Comparison of ENCODE assay signal across 18 cellular contexts in the genomic region with DNA sequence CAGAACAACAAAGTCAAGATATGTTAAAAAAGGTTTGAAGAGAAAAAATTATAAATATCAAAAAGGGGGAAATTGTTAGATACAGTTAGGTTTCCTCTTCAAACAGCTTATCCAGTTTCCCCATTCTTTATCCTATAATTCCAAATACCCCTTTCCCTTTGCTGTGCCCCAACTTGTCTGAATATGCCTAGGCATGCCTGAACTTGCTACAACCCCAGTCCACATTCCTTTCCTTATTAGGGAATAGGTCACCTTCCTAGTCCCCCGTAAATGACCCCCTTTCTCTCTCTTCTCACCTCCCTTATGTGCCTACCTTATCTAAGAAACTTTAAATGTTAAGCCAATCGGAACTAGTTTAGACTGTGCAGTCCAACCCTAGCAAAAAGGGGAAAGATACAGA.
A peak's percentile ranks its signal among the peaks of the same experiment; 100 is the strongest.
DNase-seq lines count a peak whose midpoint lies in the region; ATAC-seq, FAIRE-seq and TF ChIP-seq lines count a peak whose summit lies in the region.
"Had no signal": no experiment of that assay in that cellular context is flagged by ENCODE, and none has a peak within 500 bp of the region (broad histone marks: within the 10 kb centered on the region; RNA-seq: fewer than 3 reads in every experiment).

No MANE protein-coding gene starts in this region.

- no peak overlapping the region for H3K9ac ChIP-seq in HepG2 (ENCODE audit: insufficient read depth, low read depth, low read length)

- H3K9me3 Mint-ChIP-seq in WTC11 = peaks cover 57% of the 10 kb centered on the region
- H3K9me3 Mint-ChIP-seq in nephron progenitor cell = peaks cover 17% of the 10 kb centered on the region

- no TSS peak for BruUV-seq in HepG2 (replicated peaks; lab: Mats Ljungman, UMichigan)

- H3K27me3 Mint-ChIP-seq in WTC11 (ENCODE audit: low read depth) (no peaks in the 10 kb centered on the region; the same call in 1 of the 2 replicates), nephron progenitor cell (ENCODE audit: low read depth, poor library complexity) (no peaks in the 10 kb centered on the region)
- H3K27me3 Mint-ChIP-seq: B cell; CD4-positive, alpha-beta T cell had no signal

- in situ Hi-C loops in HepG2 (cut with HindIII; ENCODE audit: extremely low pct_ligation_motif_present, low pct_unique_long_range_greater_than_20kb) = no loop called here

- H3K9me3 ChIP-seq in HepG2 (ENCODE audit: low read length) (0 out of 2 replicates have a peak, but pooled peaks cover 5% of the 10 kb centered on the region), right lobe of liver (no peaks in the 10 kb centered on the region), suprapubic skin (no peaks in the 10 kb centered on the region)

- no peaks in the 10 kb centered on the region for H4K20me1 ChIP-seq in HepG2 (ENCODE audit: insufficient read depth, low read length)

- H3K27ac Mint-ChIP-seq in WTC11 (peak overlapping the region; percentile 55), nephron progenitor cell (peak overlapping the region; percentile 14)
- H3K27ac Mint-ChIP-seq: B cell; CD4-positive, alpha-beta T cell had no signal

- H3K4me1 Mint-ChIP-seq in WTC11 = peaks cover 37% of the 10 kb centered on the region
- peaks cover 7% of the 10 kb centered on the region for H3K4me1 Mint-ChIP-seq in nephron progenitor cell
- H3K4me1 Mint-ChIP-seq: B cell had no signal

- no peak overlapping the region for H3K4me2 ChIP-seq in HepG2 (ENCODE audit: low read depth, low read length)

- intact Hi-C loops in HepG2 (cut with micrococcal nuclease; ENCODE audit: unreplicated experiment) = no loop called here
- intact Hi-C loops in right lobe of liver (cut with DNase I) = no loop called here

- CTCF ChIA-PET in HepG2 (lab: Yijun Ruan, JAX; ENCODE audit: low intra/inter-chr PET ratio, low total read pairs) (no interaction called here), WTC11 (lab: Charles Lee) (no interaction called here)

- TF ChIP-seq POLR2A in HepG2 (IDR thresholded peaks at IDR 0.05; ENCODE audit: insufficient read depth in 1 of 2, low read depth in 2 of 2, low read length in 2 of 2) = no peak
- TF ChIP-seq POLR2A in right lobe of liver (IDR thresholded peaks at IDR 0.05) = no peak
- no peak for TF ChIP-seq POLR2A in suprapubic skin (IDR thresholded peaks at IDR 0.05)

- TF ChIP-seq CTCF in HepG2 (CRISPR knock-in tag; IDR thresholded peaks at IDR 0.05) (no peak), right lobe of liver (IDR thresholded peaks at IDR 0.05) (no peak), WTC11 (IDR thresholded peaks at IDR 0.05) (no peak), nephron progenitor cell (IDR thresholded peaks at IDR 0.05) (no peak), suprapubic skin (IDR thresholded peaks at IDR 0.05) (no peak)

- DNase-seq in HepG2 (ENCODE audit: low spot score) (no peak), right lobe of liver (no peak), WTC11 (ENCODE audit: low spot score) (no peak), nephron progenitor cell (no peak), suprapubic skin (ENCODE audit: low spot score in 2 of 2) (no peak), RKO (ENCODE audit: low spot score) (no peak)
- DNase-seq in activated effector memory CD4-positive, alpha-beta T cell treated with Interleukin-2 at 50 U/mL for 16 hours = no peak
- DNase-seq: C1 segment of cervical spinal cord; Calu3; CD4-positive, alpha-beta T cell; DMS153; DMS79 treated with DMSO at 0.1 percent for 48 hours; EL had no signal

- POLR2A ChIA-PET in HepG2 (lab: Yijun Ruan, JAX) (no interaction called here), WTC11 (lab: Charles Lee) (no interaction called here)

- no peaks in the 10 kb centered on the region for H3K79me2 ChIP-seq in HepG2 (ENCODE audit: insufficient read depth, low read length)

- H3K36me3 ChIP-seq in HepG2 (replicated peaks in 1 of 2; ENCODE audit: control insufficient read depth in 1 of 2, insufficient read depth in 2 of 2, low read length in 2 of 2) = no peaks in the 10 kb centered on the region
- H3K36me3 ChIP-seq in right lobe of liver = no peaks in the 10 kb centered on the region
- no peaks in the 10 kb centered on the region for H3K36me3 ChIP-seq in suprapubic skin

- TF ChIP-seq EP300 in HepG2 (IDR thresholded peaks at IDR 0.05; ENCODE audit: low read depth in 2 of 2, low read length in 2 of 2) (no peak), HepG2 (CRISPR knock-in tag; IDR thresholded peaks at IDR 0.05; ENCODE audit: borderline replicate concordance) (no peak), suprapubic skin (IDR thresholded peaks at IDR 0.05) (no peak)

- H3K27me3 ChIP-seq in HepG2 (ENCODE audit: control insufficient read depth in 1 of 2, insufficient read depth in 2 of 2, low read length in 2 of 2) = no peaks in the 10 kb centered on the region
- H3K27me3 ChIP-seq in right lobe of liver = no peaks in the 10 kb centered on the region
- no peaks in the 10 kb centered on the region for H3K27me3 ChIP-seq in suprapubic skin

- 0% methylated on average over 2 of the region's 2 CpGs for WGBS in HepG2 (ENCODE audit: low lambda C conversion rate)
- 60% methylated on average over 2 of the region's 2 CpGs for WGBS in right lobe of liver (ENCODE audit: insufficient coverage, low coverage, low lambda C conversion rate, missing lambda C conversion rate)
- 93% methylated on average over 2 of the region's 2 CpGs for WGBS in suprapubic skin

- TF ChIP-seq RAD21 in HepG2 (CRISPR knock-in tag; IDR thresholded peaks at IDR 0.05) = no peak

- H2AFZ ChIP-seq in HepG2 (ENCODE audit: low read length) = no peak overlapping the region

- H3K27ac ChIP-seq in HepG2 (ENCODE audit: extremely low read length, insufficient read depth, low read length) (no peak overlapping the region), right lobe of liver (no peak overlapping the region), suprapubic skin (no peak overlapping the region)

- no peak overlapping the region for H3K4me3 ChIP-seq in HepG2 (replicated peaks in 1 of 3; ENCODE audit: insufficient read depth in 1 of 3, low read depth in 2 of 3, low read length in 3 of 3)
- no peak overlapping the region for H3K4me3 ChIP-seq in right lobe of liver
- H3K4me3 ChIP-seq in suprapubic skin = no peak overlapping the region

- H3K36me3 Mint-ChIP-seq in WTC11 = peaks cover 54% of the 10 kb centered on the region
- H3K36me3 Mint-ChIP-seq in nephron progenitor cell (ENCODE audit: low read depth) = no peaks in the 10 kb centered on the region

- ATAC-seq in HepG2 (no peak), right lobe of liver (no peak), WTC11 (peak; percentile 39)

- H3K4me3 Mint-ChIP-seq in WTC11 (no peak overlapping the region), nephron progenitor cell (no peak overlapping the region)
- H3K4me3 Mint-ChIP-seq: B cell; CD4-positive, alpha-beta T cell had no signal

- no peaks in the 10 kb centered on the region for H3K4me1 ChIP-seq in HepG2 (ENCODE audit: insufficient read depth, low read length)
- H3K4me1 ChIP-seq in right lobe of liver = no peaks in the 10 kb centered on the region
- H3K4me1 ChIP-seq in suprapubic skin = no peaks in the 10 kb centered on the region

- FAIRE-seq in HepG2 (lab: Jason Lieb, UNC) = no peak
- FAIRE-seq: A204.1, G401.6, GM12892, GM19239 had no signal

TF ChIP-seq in HepG2, 621 proteins besides CTCF, POLR2A, EP300 and RAD21:
- TF ChIP-seq TP53 (CRISPR knock-in tag; conservative IDR thresholded peaks at IDR 0.05) (peak; percentile 66; the same call in 1 of the 2 replicates), ZBTB7A (CRISPR knock-in tag; IDR thresholded peaks at IDR 0.05) (no peak), AHR (CRISPR knock-in tag; IDR thresholded peaks at IDR 0.05) (no peak), HMG20A (CRISPR knock-in tag; IDR thresholded peaks at IDR 0.05; ENCODE audit: borderline replicate concordance) (no peak), SRF (IDR thresholded peaks at IDR 0.05; ENCODE audit: low read depth, low read length) (peak; percentile 24; the same call in 1 of the 2 replicates), ZFAT (CRISPR knock-in tag; conservative IDR thresholded peaks at IDR 0.05) (no peak)
TF ChIP-seq in HepG2: peak in this region for 2.

TF ChIP-seq in WTC11, 78 proteins besides CTCF, POLR2A, EP300 and RAD21 (continues in another document):
- TF ChIP-seq JUN (CRISPR knock-in tag; IDR thresholded peaks at IDR 0.05) = no peak
- TF ChIP-seq, protein P1, sequence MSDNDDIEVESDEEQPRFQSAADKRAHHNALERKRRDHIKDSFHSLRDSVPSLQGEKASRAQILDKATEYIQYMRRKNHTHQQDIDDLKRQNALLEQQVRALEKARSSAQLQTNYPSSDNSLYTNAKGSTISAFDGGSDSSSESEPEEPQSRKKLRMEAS (CRISPR knock-in tag; IDR thresholded peaks at IDR 0.05) = no peak
- TF ChIP-seq ZNF317 (CRISPR knock-in tag; IDR thresholded peaks at IDR 0.05; ENCODE audit: borderline replicate concordance, low read depth) = no peak
- TF ChIP-seq, protein P2, sequence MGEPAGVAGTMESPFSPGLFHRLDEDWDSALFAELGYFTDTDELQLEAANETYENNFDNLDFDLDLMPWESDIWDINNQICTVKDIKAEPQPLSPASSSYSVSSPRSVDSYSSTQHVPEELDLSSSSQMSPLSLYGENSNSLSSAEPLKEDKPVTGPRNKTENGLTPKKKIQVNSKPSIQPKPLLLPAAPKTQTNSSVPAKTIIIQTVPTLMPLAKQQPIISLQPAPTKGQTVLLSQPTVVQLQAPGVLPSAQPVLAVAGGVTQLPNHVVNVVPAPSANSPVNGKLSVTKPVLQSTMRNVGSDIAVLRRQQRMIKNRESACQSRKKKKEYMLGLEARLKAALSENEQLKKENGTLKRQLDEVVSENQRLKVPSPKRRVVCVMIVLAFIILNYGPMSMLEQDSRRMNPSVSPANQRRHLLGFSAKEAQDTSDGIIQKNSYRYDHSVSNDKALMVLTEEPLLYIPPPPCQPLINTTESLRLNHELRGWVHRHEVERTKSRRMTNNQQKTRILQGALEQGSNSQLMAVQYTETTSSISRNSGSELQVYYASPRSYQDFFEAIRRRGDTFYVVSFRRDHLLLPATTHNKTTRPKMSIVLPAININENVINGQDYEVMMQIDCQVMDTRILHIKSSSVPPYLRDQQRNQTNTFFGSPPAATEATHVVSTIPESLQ (CRISPR knock-in tag; IDR thresholded peaks at IDR 0.05) = no peak
- TF ChIP-seq MYBL2 (CRISPR knock-in tag; IDR thresholded peaks at IDR 0.05) = no peak
- TF ChIP-seq ZNF423 (CRISPR knock-in tag; IDR thresholded peaks at IDR 0.05) = no peak
- TF ChIP-seq GTF2I (CRISPR knock-in tag; conservative IDR thresholded peaks at IDR 0.05) = no peak
- no peak for TF ChIP-seq SMAD4 (CRISPR knock-in tag; IDR thresholded peaks at IDR 0.05)
- TF ChIP-seq, protein P3, sequence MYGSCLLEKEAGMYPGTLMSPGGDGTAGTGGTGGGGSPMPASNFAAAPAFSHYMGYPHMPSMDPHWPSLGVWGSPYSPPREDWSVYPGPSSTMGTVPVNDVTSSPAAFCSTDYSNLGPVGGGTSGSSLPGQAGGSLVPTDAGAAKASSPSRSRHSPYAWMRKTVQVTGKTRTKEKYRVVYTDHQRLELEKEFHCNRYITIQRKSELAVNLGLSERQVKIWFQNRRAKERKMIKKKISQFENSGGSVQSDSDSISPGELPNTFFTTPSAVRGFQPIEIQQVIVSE (CRISPR knock-in tag; IDR thresholded peaks at IDR 0.05; ENCODE audit: borderline replicate concordance) = no peak
- TF ChIP-seq ESRRA (CRISPR knock-in tag; IDR thresholded peaks at IDR 0.05; ENCODE audit: borderline replicate concordance) = no peak
